In the genomic region with DNA sequence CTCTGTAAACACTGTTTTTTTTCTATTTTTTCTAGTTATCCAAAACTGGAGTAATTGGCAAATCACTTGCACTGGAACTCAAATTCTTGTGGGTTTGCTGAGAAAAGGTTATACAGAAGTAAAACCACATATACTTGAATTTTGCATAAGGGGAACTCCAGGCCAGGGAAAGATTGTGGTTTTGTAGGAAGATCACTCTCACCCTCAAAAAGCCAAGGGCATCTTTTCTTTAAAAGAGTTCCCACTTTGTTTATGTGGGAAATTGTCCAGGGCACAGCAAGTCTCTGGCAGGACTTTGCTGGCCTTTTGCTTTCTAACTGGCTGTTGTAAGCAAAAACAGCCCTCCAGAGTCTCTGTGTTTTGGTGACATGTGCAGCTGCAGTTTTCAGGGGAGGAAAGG, we compare ENCODE assay signal across 8 cellular contexts.
DNase-seq lines count a peak whose midpoint lies in the region; ATAC-seq and TF ChIP-seq lines count a peak whose summit lies in the region.

No MANE protein-coding gene starts in this region.

- H3K9me3 Mint-ChIP-seq in Caco-2 (ENCODE audit: unreplicated experiment), result no peaks in the 10 kb centered on the region

- H2AK5ac ChIP-seq in IMR-90 (ENCODE audit: low read depth, low read length), result no peak overlapping the region

- no peak overlapping the region for H4K8ac ChIP-seq in IMR-90 (ENCODE audit: low read depth in 2 of 2, low read length in 2 of 2)

- dilution Hi-C loops in IMR-90 (cut with HindIII; ENCODE audit: low sequenced_read_pairs, unreplicated experiment), result no loop called here

- H3K56ac ChIP-seq in IMR-90 (ENCODE audit: extremely low read depth, insufficient read depth, low read length), result no peak overlapping the region

- no peak overlapping the region for H3K9ac ChIP-seq in IMR-90 (ENCODE audit: low read depth, low read length)

- no peaks in the 10 kb centered on the region for H3K9me1 ChIP-seq in IMR-90 (ENCODE audit: insufficient read depth, low read length)

- no peak overlapping the region for H2BK120ac ChIP-seq in IMR-90 (ENCODE audit: low read depth, low read length)

- in situ Hi-C loops in IMR-90 (cut with MboI; ENCODE audit: low sequenced_read_pairs), result no loop called here

- no peak overlapping the region for H2BK5ac ChIP-seq in IMR-90 (ENCODE audit: low read depth, low read length, poor library complexity, severe bottlenecking)

- no peak overlapping the region for H4K5ac ChIP-seq in IMR-90 (ENCODE audit: low read depth, low read length)

- no peak overlapping the region for H2BK20ac ChIP-seq in IMR-90 (ENCODE audit: low read depth, low read length)

- POLR2A ChIA-PET in IMR-90 (lab: Charles Lee; ENCODE audit: unreplicated experiment), result no interaction called here
- POLR2A ChIA-PET in Caco-2 (lab: Charles Lee), result no interaction called here

- H3K9me3 ChIP-seq in IMR-90 (ENCODE audit: control insufficient read depth, insufficient read depth, low read length) (no peaks in the 10 kb centered on the region), Caco-2 (no peaks in the 10 kb centered on the region)

- TF ChIP-seq POLR2A in IMR-90 (IDR thresholded peaks at IDR 0.05; ENCODE audit: low read depth, low read length), result no peak

- H3K27ac Mint-ChIP-seq in Caco-2 (ENCODE audit: unreplicated experiment), result no peak overlapping the region

- no peaks in the 10 kb centered on the region for H3K36me3 ChIP-seq in IMR-90 (ENCODE audit: control insufficient read depth, insufficient read depth, low read length)
- no peaks in the 10 kb centered on the region for H3K36me3 ChIP-seq in Caco-2 (ENCODE audit: control insufficient read depth, insufficient read depth, low read length)

- H3K27me3 ChIP-seq in IMR-90 (ENCODE audit: control insufficient read depth, insufficient read depth, low read length) (peaks cover 5% of the 10 kb centered on the region; the same call in 1 of the 2 replicates), Caco-2 (replicated peaks; ENCODE audit: control insufficient read depth, insufficient read depth, low read length) (no peaks in the 10 kb centered on the region)

- H3K23ac ChIP-seq in IMR-90 (ENCODE audit: low read depth, low read length), result no peak overlapping the region

- H4K20me1 ChIP-seq in IMR-90 (ENCODE audit: insufficient read depth, low read length), result no peaks in the 10 kb centered on the region

- no peak overlapping the region for H2BK15ac ChIP-seq in IMR-90 (ENCODE audit: low read depth, low read length)

- CTCF ChIA-PET in IMR-90 (lab: Yijun Ruan, JAX), result no interaction called here
- CTCF ChIA-PET in Caco-2 (lab: Charles Lee), result no interaction called here

- H3K27me3 Mint-ChIP-seq in Caco-2 (ENCODE audit: insufficient read depth, unreplicated experiment), result peaks cover 2% of the 10 kb centered on the region

- H3K4me1 Mint-ChIP-seq in Caco-2 (ENCODE audit: low read depth, unreplicated experiment), result no peaks in the 10 kb centered on the region

- H3K14ac ChIP-seq in IMR-90 (replicated peaks; ENCODE audit: low read depth, low read length), result no peak overlapping the region

- no peak overlapping the region for H4K91ac ChIP-seq in IMR-90 (ENCODE audit: insufficient read depth, low read depth, low read length)

- H3K36me3 Mint-ChIP-seq in Caco-2 (ENCODE audit: insufficient read depth, unreplicated experiment), result no peaks in the 10 kb centered on the region

- H3K4me3 Mint-ChIP-seq in Caco-2 (ENCODE audit: unreplicated experiment), result no peak overlapping the region

- no peak for TF ChIP-seq RAD21 in IMR-90 (IDR thresholded peaks at IDR 0.05; ENCODE audit: low read length)

- no peak overlapping the region for H3K4me2 ChIP-seq in IMR-90 (ENCODE audit: low read depth, low read length)

- no peak overlapping the region for H3K18ac ChIP-seq in IMR-90 (ENCODE audit: low read depth, low read length)

- no peaks in the 10 kb centered on the region for H3K79me1 ChIP-seq in IMR-90 (ENCODE audit: low read depth in 1 of 2, low read length in 2 of 2)

- H3K4me3 ChIP-seq in IMR-90 (ENCODE audit: insufficient read depth, low read depth, low read length) (no peak overlapping the region), Caco-2 (ENCODE audit: low read depth, low read length) (no peak overlapping the region)

- DNase-seq in GM04503 (ENCODE audit: low read depth) (peak; percentile 79), IMR-90 (peak; percentile 92), cerebellum (ENCODE audit: low spot score) (peak; percentile 7), pons (ENCODE audit: low spot score) (peak; percentile 59), D341Med (ENCODE audit: low spot score) (no peak), DMS79 treated with DMSO at 0.1 percent for 48 hours (lab: John Stamatoyannopoulos, UW) (no peak), Caco-2 (no peak)

- H3K4ac ChIP-seq in IMR-90 (ENCODE audit: low read depth, low read length), result no peak overlapping the region

- TF ChIP-seq CTCF in IMR-90 (conservative IDR thresholded peaks at IDR 0.05; ENCODE audit: low read depth, low read length), result no peak
- no peak for TF ChIP-seq CTCF in Caco-2 (IDR thresholded peaks at IDR 0.05; ENCODE audit: insufficient read depth in 1 of 2, low read depth in 1 of 2, low read length in 1 of 2, severe bottlenecking in 1 of 2, unreplicated experiment in 1 of 2)

- H2AFZ ChIP-seq in IMR-90 (replicated peaks; ENCODE audit: low read length, poor library complexity), result no peak overlapping the region

- ATAC-seq in GM21528 (IDR thresholded peaks at IDR 0.05; ENCODE audit: low FRiP score, unreplicated experiment) (peak; percentile 61), IMR-90 (ENCODE audit: low read depth) (peak; percentile 85)

- H2AK9ac ChIP-seq in IMR-90 (replicated peaks; ENCODE audit: low read depth, low read length, poor library complexity), result no peak overlapping the region

- H3K27ac ChIP-seq in IMR-90 (ENCODE audit: insufficient read depth, low read length), result no peak overlapping the region

- intact Hi-C loops in IMR-90 (cut with micrococcal nuclease) (no loop called here), Caco-2 (cut with micrococcal nuclease; ENCODE audit: unreplicated experiment) (no loop called here)

- BruUV-seq in IMR-90 (replicated peaks; lab: Mats Ljungman, UMichigan) (no TSS peak), Caco-2 (replicated peaks; lab: Mats Ljungman, UMichigan) (no TSS peak)

- H3K4me1 ChIP-seq in IMR-90 (ENCODE audit: control insufficient read depth, insufficient read depth, low read length), result peaks cover 3% of the 10 kb centered on the region; the same call in 1 of the 2 replicates
- no peaks in the 10 kb centered on the region for H3K4me1 ChIP-seq in Caco-2

TF ChIP-seq in IMR-90, 13 proteins besides CTCF, POLR2A, EP300 and RAD21:
- TF ChIP-seq BHLHE40 (IDR thresholded peaks at IDR 0.05; ENCODE audit: low read depth, low read length), result no peak
- 0 out of 2 replicates have a peak, but pooled peaks have one; percentile 13 for TF ChIP-seq MAFK (IDR thresholded peaks at IDR 0.05; ENCODE audit: low read depth, low read length)
- TF ChIP-seq CEBPB (IDR thresholded peaks at IDR 0.05; ENCODE audit: low read depth, low read length), result 0 out of 2 replicates have a peak, but pooled peaks have one; percentile 9
- no peak for TF ChIP-seq RCOR1 (IDR thresholded peaks at IDR 0.05; ENCODE audit: insufficient replicate concordance, low read length)

Comparison
In these comparisons a context has a peak if more than half of its experiments do, and no peak if none do; other contexts are left out.
1. DNase-seq: peak in GM04503 (single experiment), IMR-90 (single experiment), cerebellum (single experiment) and pons (single experiment); none in D341Med (single experiment), DMS79 treated with DMSO at 0.1 percent for 48 hours (single experiment) and Caco-2 (0 of 2).